In genomic region chr21:46098303-46099141, GRCh38 we compare ENCODE assay signal across 1 cellular context.
TF ChIP-seq lines count a peak whose summit lies in the region.

No MANE protein-coding gene starts in this region.

TF ChIP-seq in endothelial cell of umbilical vein, 7 proteins besides CTCF, POLR2A, EP300 and RAD21 (continued from another document):
- TF ChIP-seq FOS (IDR thresholded peaks at IDR 0.05; ENCODE audit: borderline replicate concordance, insufficient read depth, low read length), result no peak
TF ChIP-seq in endothelial cell of umbilical vein: peak in this region for 1.
